ENCODE assay signal across 8 cellular contexts in the genomic region with DNA sequence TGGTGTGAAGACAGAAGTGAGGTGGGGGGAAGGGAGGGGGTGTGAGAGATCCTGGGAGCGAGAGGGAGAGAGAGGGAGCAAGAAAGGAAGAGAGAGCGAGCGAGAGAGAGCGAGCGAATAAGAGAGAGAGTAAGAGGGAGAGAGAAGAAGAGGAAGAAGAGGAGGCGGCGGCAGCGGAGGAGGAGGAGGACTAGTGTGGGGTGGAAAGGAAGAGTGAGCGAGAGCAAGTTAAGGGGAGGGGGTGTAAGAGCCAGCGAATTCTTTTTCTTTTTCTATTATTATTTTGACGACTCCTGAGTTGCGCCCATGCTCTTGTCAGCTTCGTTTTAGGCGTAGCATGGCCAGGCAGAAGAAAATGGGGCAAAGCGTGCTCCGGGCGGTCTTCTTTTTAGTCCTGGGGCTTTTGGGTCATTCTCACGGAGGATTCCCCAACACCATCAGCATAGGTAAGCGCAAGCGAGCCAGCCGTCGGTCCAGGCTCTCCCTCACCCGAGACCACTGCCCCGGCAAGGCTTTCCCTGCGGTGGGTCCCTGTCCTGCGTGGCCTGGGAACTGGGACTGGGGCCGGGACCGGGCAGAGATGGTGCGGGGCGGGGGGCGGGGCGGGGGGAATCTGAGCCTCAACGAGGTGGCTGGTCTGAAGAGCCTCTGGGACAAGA. TPM values are rescaled to one million over a fixed set of nuclear protein-coding genes. Genes with fewer than 3 reads are reported as not detected.
A peak's percentile ranks its signal among the peaks of the same experiment; 100 is the strongest.
DNase-seq lines count a peak whose midpoint lies in the region; ATAC-seq and TF ChIP-seq lines count a peak whose summit lies in the region.

A gene (plus strand): TSS at position 80 of the 659 bp plus-strand sequence. CDS start 258 bp downstream, at position 338.

- H3K4me2 ChIP-seq in Karpas-422 (ENCODE audit: low read depth, low read length, poor library complexity, severe bottlenecking) (no peak within 1 kb of the TSS), MM.1S (ENCODE audit: low read depth, low read length) (no peak within 1 kb of the TSS)

- no peaks in the 10 kb centered on the region for H3K9me3 Mint-ChIP-seq in activated T-helper 17 cell treated with anti-CD3 and anti-CD28 coated beads, Interleukin-2, amount 50 U/mL, for 72 hours

- DNase-seq in left ventricle myocardium inferior, result no peak
- peak; percentile 67 for DNase-seq in retina
- DNase-seq in Karpas-422, result no peak
- DNase-seq in NCI-H2029 (lab: John Stamatoyannopoulos, UW), result no peak
- no peak for DNase-seq in MM.1S

- H3K27me3 Mint-ChIP-seq in activated T-helper 17 cell treated with anti-CD3 and anti-CD28 coated beads, Interleukin-2, amount 50 U/mL, for 72 hours, result peaks cover 28% of the 10 kb centered on the region

- no peaks in the 10 kb centered on the region for H3F3A ChIP-seq in MM.1S (ENCODE audit: insufficient read depth, low read length)

- H3K4me3 Mint-ChIP-seq in activated T-helper 17 cell treated with anti-CD3 and anti-CD28 coated beads, Interleukin-2, amount 50 U/mL, for 72 hours, result peak within 1 kb of the TSS; percentile 61

- H3K36me3 ChIP-seq in left ventricle myocardium inferior (no peaks in the 10 kb centered on the region), Karpas-422 (ENCODE audit: insufficient read depth, low read length) (no peaks in the 10 kb centered on the region), MM.1S (replicated peaks; ENCODE audit: insufficient read depth, low read length) (no peaks in the 10 kb centered on the region)

- no peak within 1 kb of the TSS for H3K27ac Mint-ChIP-seq in activated T-helper 17 cell treated with anti-CD3 and anti-CD28 coated beads, Interleukin-2, amount 50 U/mL, for 72 hours

- H3K9me2 ChIP-seq in Karpas-422 (replicated peaks; ENCODE audit: insufficient read depth, low read length), result no peaks in the 10 kb centered on the region
- H3K9me2 ChIP-seq in MM.1S (replicated peaks; ENCODE audit: insufficient read depth, low read length), result no peaks in the 10 kb centered on the region

- TF ChIP-seq CTCF in left ventricle myocardium inferior (IDR thresholded peaks at IDR 0.05; ENCODE audit: borderline replicate concordance), result no peak
- TF ChIP-seq CTCF in MM.1S (IDR thresholded peaks at IDR 0.05; ENCODE audit: low read length), result no peak

- H3K27ac ChIP-seq in left ventricle myocardium inferior (replicated peaks) (no peak within 1 kb of the TSS), Karpas-422 (ENCODE audit: low read length) (no peak within 1 kb of the TSS), MM.1S (ENCODE audit: low read length) (no peak within 1 kb of the TSS)

- no peaks in the 10 kb centered on the region for H3K36me3 Mint-ChIP-seq in activated T-helper 17 cell treated with anti-CD3 and anti-CD28 coated beads, Interleukin-2, amount 50 U/mL, for 72 hours (ENCODE audit: low read depth)

- intact Hi-C loops in left ventricle myocardium inferior (cut with micrococcal nuclease), result no loop called here

- peak within 1 kb of the TSS; percentile 5; the same call in 1 of the 2 replicates for H3K4me3 ChIP-seq in GM08714 (ENCODE audit: low read length)
- peak within 1 kb of the TSS; percentile 60 for H3K4me3 ChIP-seq in left ventricle myocardium inferior
- H3K4me3 ChIP-seq in Karpas-422 (ENCODE audit: low read length), result no peak within 1 kb of the TSS
- H3K4me3 ChIP-seq in MM.1S (ENCODE audit: low read length), result no peak within 1 kb of the TSS

- H3K9me3 ChIP-seq in left ventricle myocardium inferior (replicated peaks), result no peaks in the 10 kb centered on the region
- no peaks in the 10 kb centered on the region; the same call in 1 of the 2 replicates for H3K9me3 ChIP-seq in Karpas-422 (ENCODE audit: low read length)
- no peaks in the 10 kb centered on the region for H3K9me3 ChIP-seq in MM.1S (replicated peaks; ENCODE audit: insufficient read depth, low read length)

- H3K27me3 ChIP-seq in left ventricle myocardium inferior (ENCODE audit: low read depth) (peaks cover 6% of the 10 kb centered on the region), Karpas-422 (ENCODE audit: low read length) (no peaks in the 10 kb centered on the region), MM.1S (replicated peaks; ENCODE audit: insufficient read depth, low read length) (no peaks in the 10 kb centered on the region)

- H4K20me1 ChIP-seq in Karpas-422 (ENCODE audit: insufficient read depth, low read depth, low read length), result no peaks in the 10 kb centered on the region
- no peaks in the 10 kb centered on the region for H4K20me1 ChIP-seq in MM.1S (ENCODE audit: insufficient read depth, low read length)

- no peaks in the 10 kb centered on the region for H3K79me2 ChIP-seq in Karpas-422 (ENCODE audit: low read length)
- no peaks in the 10 kb centered on the region for H3K79me2 ChIP-seq in MM.1S (ENCODE audit: low read length)

- no peak within 1 kb of the TSS for H2AFZ ChIP-seq in Karpas-422 (ENCODE audit: low read length)
- H2AFZ ChIP-seq in MM.1S (ENCODE audit: low read length), result no peak within 1 kb of the TSS

- no peaks in the 10 kb centered on the region for H3K4me1 Mint-ChIP-seq in activated T-helper 17 cell treated with anti-CD3 and anti-CD28 coated beads, Interleukin-2, amount 50 U/mL, for 72 hours

- no peak within 1 kb of the TSS for H3K9ac ChIP-seq in Karpas-422 (ENCODE audit: low read length)
- no peak within 1 kb of the TSS for H3K9ac ChIP-seq in MM.1S (ENCODE audit: low read length)

- no peaks in the 10 kb centered on the region for H3K4me1 ChIP-seq in left ventricle myocardium inferior
- no peaks in the 10 kb centered on the region for H3K4me1 ChIP-seq in Karpas-422 (ENCODE audit: low read length)
- H3K4me1 ChIP-seq in MM.1S (ENCODE audit: low read length), result no peaks in the 10 kb centered on the region

- ATAC-seq in activated T-helper 17 cell treated with anti-CD3 and anti-CD28 coated beads, Interleukin-2, amount 50 U/mL, for 72 hours (replicated peaks), result no peak
- ATAC-seq in HG03469 (IDR thresholded peaks at IDR 0.05; ENCODE audit: unreplicated experiment), result no peak

RNA-seq across cellular contexts. Expression of the gene that starts here (rescaled TPM):
- total RNA-seq in activated T-helper 17 cell treated with anti-CD3 and anti-CD28 coated beads, Interleukin-2, amount 50 U/mL, for 72 hours, result not detected
- 3.7 TPM for total RNA-seq in left ventricle myocardium inferior
- total RNA-seq in Karpas-422 (2014; rRNA removed; shearing (Covaris generic); ENCODE audit: low replicate concordance), result not detected in 2 replicates

Comparison
In these comparisons a context has a peak if more than half of its experiments do, and no peak if none do; other contexts are left out.
1. H3K4me3 ChIP-seq: peak in GM08714 (single experiment) and left ventricle myocardium inferior (single experiment); none in Karpas-422 (single experiment) and MM.1S (single experiment).